ENCODE assay signal across 8 cellular contexts in the genomic region with DNA sequence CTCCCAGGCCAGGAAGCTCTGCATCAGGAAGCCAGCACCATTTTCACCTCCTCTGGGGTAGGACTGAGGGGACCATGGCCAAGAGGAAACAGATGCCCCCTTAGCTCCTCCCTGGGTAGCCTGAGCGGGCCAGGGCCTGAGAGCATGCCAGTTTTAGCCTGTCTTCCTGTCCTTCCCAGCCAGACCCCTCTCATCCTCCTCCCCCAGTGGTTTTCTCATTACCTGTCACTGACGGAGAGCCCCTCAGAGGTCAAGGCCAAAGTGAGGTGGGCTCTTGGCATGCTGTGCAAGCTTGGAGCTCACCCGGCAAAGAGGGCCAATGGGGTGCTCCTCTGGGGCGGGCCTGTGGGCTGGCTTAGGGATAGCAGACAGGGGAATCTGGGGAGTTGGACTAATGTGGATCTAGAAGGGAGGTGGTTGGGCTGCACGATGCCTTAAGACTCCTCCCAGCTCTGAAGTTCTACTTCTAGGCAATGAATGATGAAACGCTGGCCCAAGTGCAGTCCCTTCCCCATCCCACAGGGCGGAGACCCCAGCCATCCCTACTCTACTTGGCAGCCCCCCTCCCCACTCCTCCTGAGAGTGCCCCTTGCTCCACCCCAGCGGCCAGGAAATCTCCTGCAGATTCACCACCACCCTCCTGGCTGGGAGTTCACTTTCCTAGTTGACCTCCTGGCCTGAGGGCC. TPM values are rescaled to one million over a fixed set of nuclear protein-coding genes. Genes with fewer than 3 reads are reported as not detected.
DNase-seq lines count a peak whose midpoint lies in the region; ATAC-seq and TF ChIP-seq lines count a peak whose summit lies in the region.

No MANE protein-coding gene starts in this region.

- no peaks in the 10 kb centered on the region for H3K9me3 Mint-ChIP-seq in Calu3 (ENCODE audit: low read depth, unreplicated experiment)

- H3K27me3 Mint-ChIP-seq in Calu3 (ENCODE audit: unreplicated experiment), result no peaks in the 10 kb centered on the region

- H4K20me1 ChIP-seq in fibroblast of lung (ENCODE audit: control insufficient read depth, extremely low read depth, insufficient read depth, low read length), result no peaks in the 10 kb centered on the region

- peak overlapping the region; percentile 89 for H3K4me2 ChIP-seq in fibroblast of lung (ENCODE audit: extremely low read depth, insufficient read depth, low read length)

- H3K9me3 ChIP-seq in SK-N-MC (ENCODE audit: low read depth, low read length), result no peaks in the 10 kb centered on the region
- H3K9me3 ChIP-seq in fibroblast of lung (ENCODE audit: control insufficient read depth, insufficient read depth, low read depth, low read length), result no peaks in the 10 kb centered on the region

- H3K36me3 ChIP-seq in SK-N-MC (ENCODE audit: insufficient read depth, low read length) (no peaks in the 10 kb centered on the region), fibroblast of lung (ENCODE audit: control insufficient read depth, insufficient read depth, low read length) (no peaks in the 10 kb centered on the region)

- peak overlapping the region; percentile 64 for H3K4me3 Mint-ChIP-seq in Calu3 (ENCODE audit: low read depth, unreplicated experiment)

- intact Hi-C loops in Calu3 (cut with micrococcal nuclease; ENCODE audit: unreplicated experiment), result no loop called here
- intact Hi-C loops in posterior vena cava (cut with DNase I), result no loop called here

- peaks cover 41% of the 10 kb centered on the region for H3K36me3 Mint-ChIP-seq in Calu3 (ENCODE audit: insufficient read depth, unreplicated experiment)

- peaks cover 45% of the 10 kb centered on the region for H3K4me1 ChIP-seq in fibroblast of lung (ENCODE audit: control insufficient read depth, extremely low read depth, insufficient read depth, low read length)

- H3K4me3 ChIP-seq in SK-N-MC (peak overlapping the region; percentile 80; the same call in 1 of the 2 replicates), fibroblast of lung (replicated peaks in 1 of 4; ENCODE audit: control extremely low read depth in 1 of 4, insufficient read depth in 1 of 4, low read depth in 3 of 4, low read length in 4 of 4) (peak overlapping the region in 1 of 4 experiments; percentile 47)

- CTCF ChIA-PET in Calu3 (lab: Charles Lee), result interaction anchor here (0.9 to 19.9 kb wide), 2 partner anchors 11 to 22 kb away, joined by 3 to 356 read pairs; no protein-coding TSS in a partner anchor

- H3K79me2 ChIP-seq in fibroblast of lung (ENCODE audit: control insufficient read depth, insufficient read depth, low read length), result peaks cover 7% of the 10 kb centered on the region

- no peak for ATAC-seq in GM21360 (IDR thresholded peaks at IDR 0.05; ENCODE audit: unreplicated experiment)
- ATAC-seq in GM19397 (IDR thresholded peaks at IDR 0.05; ENCODE audit: unreplicated experiment), result no peak

- H3K27me3 ChIP-seq in fibroblast of lung (ENCODE audit: control insufficient read depth, insufficient read depth, low read length), result no peaks in the 10 kb centered on the region

- no peak for DNase-seq in Calu3
- DNase-seq in SK-N-MC (ENCODE audit: low read depth, low spot score), result no peak
- DNase-seq in fibroblast of lung (ENCODE audit: low read depth in 2 of 2), result peak in 1 of 2 donors; percentile 69
- DNase-seq in posterior vena cava (ENCODE audit: low spot score), result peak; percentile 88
- no peak for DNase-seq in effector CD4-positive, alpha-beta T cell
- DNase-seq in stimulated activated CD4-positive, alpha-beta T cell treated with anti-CD3 and anti-CD28 coated beads, Interleukin-15, amount 100 ng/mL, for 24 hours, result no peak

- H2AFZ ChIP-seq in fibroblast of lung (ENCODE audit: low read length), result no peak overlapping the region

- H3K4me1 Mint-ChIP-seq in Calu3 (ENCODE audit: low read depth, unreplicated experiment), result peaks cover 90% of the 10 kb centered on the region

- no TSS peak for BruUV-seq in Calu3 (replicated peaks; lab: Mats Ljungman, UMichigan)

- H3K27ac ChIP-seq in SK-N-MC (peak overlapping the region; percentile 97), fibroblast of lung (ENCODE audit: insufficient read depth, low read length) (peak overlapping the region; percentile 99)

- TF ChIP-seq CTCF in Calu3 (IDR thresholded peaks at IDR 0.05; ENCODE audit: unreplicated experiment) (no peak), fibroblast of lung (conservative IDR thresholded peaks at IDR 0.05 in 1 of 2, IDR thresholded peaks at IDR 0.05 in 1 of 2; ENCODE audit: low read depth in 1 of 2, low read length in 2 of 2) (no peak)

- H3K27ac Mint-ChIP-seq in Calu3 (ENCODE audit: unreplicated experiment), result peak overlapping the region; percentile 89

- peak overlapping the region; percentile 71 for H3K9ac ChIP-seq in SK-N-MC (ENCODE audit: insufficient read length)
- peak overlapping the region; percentile 72 for H3K9ac ChIP-seq in fibroblast of lung (ENCODE audit: insufficient read depth, low read length)

RNA-seq across cellular contexts. Expression of a gene that starts 9.5 kb away (rescaled TPM):
- total RNA-seq in Calu3 (2022) (499 and 514 TPM in 2 replicates), fibroblast of lung (780 and 1,150 TPM in 2 replicates), posterior vena cava (100 to 1,000 TPM; 500 to 599 TPM)
- 613 and 813 TPM in 2 replicates for polyA plus RNA-seq in fibroblast of lung
- polyA plus RNA-seq in fibroblast of lung (2012), result 891 and 1,369 TPM in 2 replicates
- 720 and 826 TPM in 2 replicates for polyA minus RNA-seq in fibroblast of lung (ENCODE audit: low replicate concordance)

RNA-seq across cellular contexts. Expression of a gene that starts 22.7 kb away (rescaled TPM):
- 3.3 and 5.0 TPM in 2 replicates for total RNA-seq in Calu3 (2022)
- total RNA-seq in fibroblast of lung, result 1.5 and 1.7 TPM in 2 replicates
- polyA plus RNA-seq in fibroblast of lung, result 0.96 and 2.1 TPM in 2 replicates
- polyA plus RNA-seq in fibroblast of lung (2012), result 0.94 and 2.9 TPM in 2 replicates
- polyA minus RNA-seq in fibroblast of lung (ENCODE audit: low replicate concordance), result 2.4 and 3.9 TPM in 2 replicates
- total RNA-seq in posterior vena cava, result under 1 TPM; 0.23 to 0.76 TPM

RNA-seq across cellular contexts. Expression of a gene that starts 44.0 kb away (rescaled TPM):
- total RNA-seq in Calu3 (2022), result 182 and 189 TPM in 2 replicates
- total RNA-seq in fibroblast of lung, result not detected in 2 replicates
- not detected in 2 replicates for polyA plus RNA-seq in fibroblast of lung
- not detected in 2 replicates for polyA plus RNA-seq in fibroblast of lung (2012)
- 1.2 TPM in 1 of 2 replicates, not detected in the other for polyA minus RNA-seq in fibroblast of lung (ENCODE audit: low replicate concordance)
- not detected for total RNA-seq in posterior vena cava

RNA-seq across cellular contexts. Expression of a gene that starts 48.4 kb away (rescaled TPM):
- 6.9 and 7.2 TPM in 2 replicates for total RNA-seq in Calu3 (2022)
- total RNA-seq in fibroblast of lung, result 0.77 and 0.99 TPM in 2 replicates
- polyA plus RNA-seq in fibroblast of lung, result 0.24 and 0.27 TPM in 2 replicates
- 0.28 and 0.44 TPM in 2 replicates for polyA plus RNA-seq in fibroblast of lung (2012)
- polyA minus RNA-seq in fibroblast of lung (ENCODE audit: low replicate concordance), result 0.27 and 1.8 TPM in 2 replicates
- 1 to 10 TPM; 5.8 to 8.0 TPM for total RNA-seq in posterior vena cava

RNA-seq across cellular contexts. Expression of a gene that starts 50.4 kb away (rescaled TPM):
- total RNA-seq in Calu3 (2022) (69.8 and 69.9 TPM in 2 replicates), fibroblast of lung (75.0 and 84.7 TPM in 2 replicates), posterior vena cava (10 to 100 TPM; 34.7 to 38.4 TPM)
- polyA plus RNA-seq in fibroblast of lung, result 56.3 and 59.0 TPM in 2 replicates
- polyA plus RNA-seq in fibroblast of lung (2012), result 91.5 and 97.8 TPM in 2 replicates
- polyA minus RNA-seq in fibroblast of lung (ENCODE audit: low replicate concordance), result 40.3 and 60.4 TPM in 2 replicates

Comparison
In these comparisons a context has a peak if more than half of its experiments do, and no peak if none do; other contexts are left out.
1. RNA of a gene that starts 44.0 kb away (total RNA-seq): 182 to 189 TPM in Calu3; not detected in fibroblast of lung and not detected in posterior vena cava; every median in the first group is over 100 times any median in the second.